17 cellular contexts compared by ENCODE assay signal in genomic region chr16:83402969-83403368, GRCh38.
DNase-seq lines count a peak whose midpoint lies in the region; ATAC-seq, FAIRE-seq and TF ChIP-seq lines count a peak whose summit lies in the region.
"Had no signal": no experiment of that assay in that cellular context is flagged by ENCODE, and none has a peak within 500 bp of the region (broad histone marks: within the 10 kb centered on the region; RNA-seq: fewer than 3 reads in every experiment).

No MANE protein-coding gene starts in this region.

- TF ChIP-seq CTCF in bronchial epithelial cell (IDR thresholded peaks at IDR 0.05; ENCODE audit: insufficient read depth, low read length, severe bottlenecking): no peak

- ATAC-seq in activated CD4-positive, CD25-positive, alpha-beta regulatory T cell treated with anti-CD3 and anti-CD28 coated beads, Interleukin-2, amount 50 U/mL, for 24 hours: no peak
- no peak for ATAC-seq in HG03520 (IDR thresholded peaks at IDR 0.05; ENCODE audit: unreplicated experiment)
- ATAC-seq: heart left ventricle; stimulated activated naive CD8-positive, alpha-beta T cell treated with anti-CD3 and anti-CD28 coated beads, Interleukin-15, Interleukin-2, amounts not matched to agents 100 U/mL and 50 U/mL, for 24 hours had no signal

- FAIRE-seq in bronchial epithelial cell (lab: Jason Lieb, UNC): no peak
- FAIRE-seq: G401.6 had no signal

- H3K27me3 ChIP-seq in bronchial epithelial cell (ENCODE audit: control insufficient read depth, insufficient read depth, low read length): no peaks in the 10 kb centered on the region
- H3K27me3 ChIP-seq: BLaER1 treated with 17β-estradiol and CSF1 and Interleukin-3, amounts not matched to agents 10 nM and 100 nM; heart left ventricle had no signal

- WGBS in mesodermal cell (ENCODE audit: insufficient coverage in 2 of 2), 2 experiments: 79% methylated on average over 2 of the region's 4 CpGs; no CpG with 5 or more reads in 1 of the 2 experiments

- peak overlapping the region; percentile 51 for H3K27ac ChIP-seq in mesodermal cell (ENCODE audit: low read depth, low read length, severe bottlenecking)
- H3K27ac ChIP-seq: BLaER1 treated with 17β-estradiol and CSF1 and Interleukin-3, amounts not matched to agents 10 nM and 100 nM; heart left ventricle; parathyroid adenoma; SK-N-MC had no signal

- H3K36me3 ChIP-seq in bronchial epithelial cell (ENCODE audit: control insufficient read depth, insufficient read depth, low read length): no peaks in the 10 kb centered on the region
- H3K36me3 ChIP-seq in mesodermal cell (ENCODE audit: control insufficient read depth, insufficient read depth, low read length): no peaks in the 10 kb centered on the region
- H3K36me3 ChIP-seq: BLaER1 treated with 17β-estradiol and CSF1 and Interleukin-3, amounts not matched to agents 10 nM and 100 nM; heart left ventricle had no signal

- peak; percentile 75 for DNase-seq in ELR (ENCODE audit: low read depth)
- peak; percentile 5 for DNase-seq in NCI-H2171 treated with DMSO at 0.1 percent for 48 hours (lab: John Stamatoyannopoulos, UW)
- DNase-seq in bronchial epithelial cell (ENCODE audit: low read depth): peak; percentile 33
- DNase-seq in effector CD4-positive, alpha-beta T cell: no peak
- DNase-seq in RKO (ENCODE audit: low spot score): no peak
- DNase-seq: activated B cell treated with CpG ODN at 0.5 μM for 24 hours; activated T-cell treated with anti-CD3 and anti-CD28 coated beads, Interleukin-2, amount 50 U/mL, for 1 hour; heart left ventricle; stimulated activated CD4-positive, alpha-beta T cell treated with anti-CD3 and anti-CD28 coated beads, Interleukin-2, amount 100 ng/mL, for 48 hours; stimulated activated naive CD8-positive, alpha-beta T cell treated with anti-CD3 and anti-CD28 coated beads, Interleukin-15, Interleukin-2, amounts not matched to agents 100 U/mL and 50 U/mL, for 24 hours had no signal

- H3K9me3 ChIP-seq in mesodermal cell (ENCODE audit: control insufficient read depth, low read length): peaks cover 4% of the 10 kb centered on the region
- H3K9me3 ChIP-seq: BLaER1 treated with 17β-estradiol and CSF1 and Interleukin-3, amounts not matched to agents 10 nM and 100 nM had no signal

- peaks cover 4% of the 10 kb centered on the region for H3K4me1 ChIP-seq in mesodermal cell (ENCODE audit: control insufficient read depth, insufficient read depth, low read length, poor library complexity, severe bottlenecking)
- H3K4me1 ChIP-seq: heart left ventricle, parathyroid adenoma had no signal

- H3K4me3 ChIP-seq in bronchial epithelial cell (ENCODE audit: low read depth, low read length) (no peak overlapping the region), mesodermal cell (ENCODE audit: extremely low read depth, insufficient read depth, low read length, poor library complexity, severe bottlenecking) (no peak overlapping the region)
- H3K4me3 ChIP-seq: BLaER1 treated with 17β-estradiol and CSF1 and Interleukin-3, amounts not matched to agents 10 nM and 100 nM; heart left ventricle; SK-N-MC had no signal

Comparison
In these comparisons a context has a peak if more than half of its experiments do, and no peak if none do; other contexts are left out.
1. DNase-seq: peak in ELR (single experiment), NCI-H2171 treated with DMSO at 0.1 percent for 48 hours (single experiment) and bronchial epithelial cell (single experiment); none in effector CD4-positive, alpha-beta T cell (single experiment) and RKO (single experiment).